ENCODE assay signal across 8 cellular contexts in genomic region chr6:149545754-149546471, GRCh38. TPM values are rescaled to one million over a fixed set of nuclear protein-coding genes. Genes with fewer than 3 reads are reported as not detected.
DNase-seq lines count a peak whose midpoint lies in the region; ATAC-seq, FAIRE-seq and TF ChIP-seq lines count a peak whose summit lies in the region.

A gene with protein sequence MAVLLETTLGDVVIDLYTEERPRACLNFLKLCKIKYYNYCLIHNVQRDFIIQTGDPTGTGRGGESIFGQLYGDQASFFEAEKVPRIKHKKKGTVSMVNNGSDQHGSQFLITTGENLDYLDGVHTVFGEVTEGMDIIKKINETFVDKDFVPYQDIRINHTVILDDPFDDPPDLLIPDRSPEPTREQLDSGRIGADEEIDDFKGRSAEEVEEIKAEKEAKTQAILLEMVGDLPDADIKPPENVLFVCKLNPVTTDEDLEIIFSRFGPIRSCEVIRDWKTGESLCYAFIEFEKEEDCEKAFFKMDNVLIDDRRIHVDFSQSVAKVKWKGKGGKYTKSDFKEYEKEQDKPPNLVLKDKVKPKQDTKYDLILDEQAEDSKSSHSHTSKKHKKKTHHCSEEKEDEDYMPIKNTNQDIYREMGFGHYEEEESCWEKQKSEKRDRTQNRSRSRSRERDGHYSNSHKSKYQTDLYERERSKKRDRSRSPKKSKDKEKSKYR (minus strand): TSS chr6:149546043. CDS start chr6:149546005, 38 bp downstream.

- ATAC-seq in HG03457 (IDR thresholded peaks at IDR 0.05; ENCODE audit: unreplicated experiment) = peak; percentile 80

- H3K9ac ChIP-seq in BLaER1 treated with 17β-estradiol and CSF1 and Interleukin-3, amounts not matched to agents 10 nM and 100 nM = peak within 1 kb of the TSS; percentile 87 to 99 (median 96)

- H3K36me3 ChIP-seq in BLaER1 treated with 17β-estradiol and CSF1 and Interleukin-3, amounts not matched to agents 10 nM and 100 nM = peaks cover 0 to 19% (median 8%) of the 10 kb centered on the region in 11 experiments; a peak in 18 of 22 replicates

- H3K4me2 ChIP-seq in BLaER1 treated with 17β-estradiol and CSF1 and Interleukin-3, amounts not matched to agents 10 nM and 100 nM = peak within 1 kb of the TSS; percentile 85 to 98 (median 94)

- peaks cover 23 to 38% (median 25%) of the 10 kb centered on the region in 10 experiments for H3K4me1 ChIP-seq in BLaER1 treated with 17β-estradiol and CSF1 and Interleukin-3, amounts not matched to agents 10 nM and 100 nM

- peaks cover 22% of the 10 kb centered on the region for H3K4me1 Mint-ChIP-seq in activated CD4-positive, alpha-beta T cell treated with anti-CD3 and anti-CD28 coated beads, Interleukin-2, amount 10 ng/mL, durations not matched to agents 24 days and 14 days

- no peaks in the 10 kb centered on the region for H3K9me3 ChIP-seq in BLaER1 treated with 17β-estradiol and CSF1 and Interleukin-3, amounts not matched to agents 10 nM and 100 nM (replicated peaks in 1 of 11)

- DNase-seq in GM19239 (ENCODE audit: insufficient read length, low spot score) (peak; percentile 72), NCI-H526 (lab: John Stamatoyannopoulos, UW) (peak; percentile 75 to 96), coronary artery (ENCODE audit: low spot score) (peak; percentile 97), left kidney (ENCODE audit: low read depth, low spot score) (peak; percentile 98)
- peak; percentile 99 for DNase-seq in activated CD4-positive, alpha-beta T cell treated with anti-CD3 and anti-CD28 coated beads, Interleukin-2, amount 10 ng/mL, durations not matched to agents 24 days and 14 days
- peak; percentile 97 to 98 for DNase-seq in stimulated activated CD4-positive, alpha-beta T cell treated with anti-CD3 and anti-CD28 coated beads, Interleukin-2, amount 100 ng/mL, for 24 hours

- peak within 1 kb of the TSS; percentile 98 for H3K27ac Mint-ChIP-seq in activated CD4-positive, alpha-beta T cell treated with anti-CD3 and anti-CD28 coated beads, Interleukin-2, amount 10 ng/mL, durations not matched to agents 24 days and 14 days

- peak within 1 kb of the TSS; percentile 83 to 100 (median 94) for H3K4me3 ChIP-seq in BLaER1 treated with 17β-estradiol and CSF1 and Interleukin-3, amounts not matched to agents 10 nM and 100 nM
- H3K4me3 ChIP-seq in coronary artery = peak within 1 kb of the TSS; percentile 90

- H3K36me3 Mint-ChIP-seq in activated CD4-positive, alpha-beta T cell treated with anti-CD3 and anti-CD28 coated beads, Interleukin-2, amount 10 ng/mL, durations not matched to agents 24 days and 14 days (ENCODE audit: low read depth) = peaks cover 1% of the 10 kb centered on the region

- peaks cover 10% of the 10 kb centered on the region for H3K27me3 Mint-ChIP-seq in activated CD4-positive, alpha-beta T cell treated with anti-CD3 and anti-CD28 coated beads, Interleukin-2, amount 10 ng/mL, durations not matched to agents 24 days and 14 days

- intact Hi-C loops in activated CD4-positive, alpha-beta T cell treated with anti-CD3 and anti-CD28 coated beads, Interleukin-2, amount 10 ng/mL, durations not matched to agents 24 days and 14 days (cut with micrococcal nuclease) = loop anchor here (1.0 to 10.0 kb wide), 7 partner anchors 20 to 459 kb away; partner anchors contain the start of genes GINM1, KATNA1, LATS1 and LRP11

- peak within 1 kb of the TSS; percentile 86 to 100 (median 92) for H3K27ac ChIP-seq in BLaER1 treated with 17β-estradiol and CSF1 and Interleukin-3, amounts not matched to agents 10 nM and 100 nM
- H3K27ac ChIP-seq in coronary artery = peak within 1 kb of the TSS; percentile 91 to 95

- H4K20me1 ChIP-seq in BLaER1 treated with 17β-estradiol and CSF1 and Interleukin-3, amounts not matched to agents 10 nM and 100 nM = peaks cover 12 to 40% (median 34%) of the 10 kb centered on the region in 11 experiments; a peak in 15 of 22 replicates

- H3K27me3 ChIP-seq in BLaER1 treated with 17β-estradiol and CSF1 and Interleukin-3, amounts not matched to agents 10 nM and 100 nM = no peaks in the 10 kb centered on the region

- peak; percentile 63 for TF ChIP-seq CTCF in coronary artery (IDR thresholded peaks at IDR 0.05)

- FAIRE-seq in GM19239 (lab: Jason Lieb, UNC) = peak; percentile 85

- H3K9me3 Mint-ChIP-seq in activated CD4-positive, alpha-beta T cell treated with anti-CD3 and anti-CD28 coated beads, Interleukin-2, amount 10 ng/mL, durations not matched to agents 24 days and 14 days = no peaks in the 10 kb centered on the region

- H3K4me3 Mint-ChIP-seq in activated CD4-positive, alpha-beta T cell treated with anti-CD3 and anti-CD28 coated beads, Interleukin-2, amount 10 ng/mL, durations not matched to agents 24 days and 14 days = peak within 1 kb of the TSS; percentile 94

RNA-seq across cellular contexts. Expression of the gene that starts here (rescaled TPM):
- total RNA-seq in activated CD4-positive, alpha-beta T cell treated with anti-CD3 and anti-CD28 coated beads, Interleukin-2, amount 10 ng/mL, durations not matched to agents 24 days and 14 days = 24.2 and 28.4 TPM in 2 replicates

Comparison
In these comparisons a context has a peak if more than half of its experiments do, and no peak if none do; other contexts are left out.
1. Peak in every context shown above with its lines: DNase-seq, ATAC-seq, H3K4me3 ChIP-seq and H3K27ac ChIP-seq.